In genomic region chr9:33445941-33446506, GRCh38 we compare ENCODE assay signal across 7 cellular contexts. TPM values are rescaled to one million over a fixed set of nuclear protein-coding genes. Genes with fewer than 3 reads are reported as not detected.
A peak's percentile ranks its signal among the peaks of the same experiment; 100 is the strongest.
DNase-seq lines count a peak whose midpoint lies in the region; ATAC-seq and TF ChIP-seq lines count a peak whose summit lies in the region.

No MANE protein-coding gene starts in this region.

- H3K4me1 ChIP-seq in esophagus squamous epithelium: peaks cover 19 to 97% (median 36%) of the 10 kb centered on the region in 3 donors

- H3K27ac ChIP-seq in VCaP: peak overlapping the region; percentile 95
- H3K27ac ChIP-seq in esophagus squamous epithelium: peak overlapping the region; percentile 87 to 92 (median 92)
- peak overlapping the region; percentile 52 to 94 (median 85) for H3K27ac ChIP-seq in skin epidermis

- ATAC-seq in HG03442 (IDR thresholded peaks at IDR 0.05; ENCODE audit: unreplicated experiment): peak; percentile 71
- ATAC-seq in HG03095 (IDR thresholded peaks at IDR 0.05; ENCODE audit: unreplicated experiment): no peak

- H3K36me3 ChIP-seq in esophagus squamous epithelium: peaks cover 16 to 33% (median 24%) of the 10 kb centered on the region in 3 donors

- DNase-seq in esophagus squamous epithelium (lab: John Stamatoyannopoulos, UW) (no peak), NCI-H2227 treated with DMSO at 0.1 percent for 48 hours (lab: John Stamatoyannopoulos, UW) (no peak), germinal center (ENCODE audit: low spot score) (no peak)

- no peak for TF ChIP-seq POLR2A in esophagus squamous epithelium (IDR thresholded peaks at IDR 0.05)

- intact Hi-C loops in esophagus squamous epithelium (cut with DNase I): loop anchor here (5.0 kb wide), 1 partner anchor 44 kb away; the partner anchor contains the start of gene AQP7

- TF ChIP-seq CTCF in VCaP (conservative IDR thresholded peaks at IDR 0.05) (no peak), esophagus squamous epithelium (IDR thresholded peaks at IDR 0.05) (no peak)

- WGBS in esophagus squamous epithelium, 2 donors: 29 to 49% methylated on average over 4 of the region's 5 CpGs

- no peaks in the 10 kb centered on the region for H3K9me3 ChIP-seq in esophagus squamous epithelium

- H3K27me3 ChIP-seq in esophagus squamous epithelium: no peaks in the 10 kb centered on the region

- peak overlapping the region; percentile 70 to 78 (median 74) for H3K4me3 ChIP-seq in esophagus squamous epithelium
- peak overlapping the region; percentile 43 to 63 (median 50) for H3K4me3 ChIP-seq in skin epidermis

RNA-seq across cellular contexts. Expression of gene AQP3, which starts 1.4 kb away (rescaled TPM):
- 1,000 to 10,000 TPM; 1,484 to 2,988 (median 2,291) TPM for total RNA-seq in esophagus squamous epithelium

RNA-seq across cellular contexts. Expression of gene NOL6, which starts 27.7 kb away (rescaled TPM):
- total RNA-seq in esophagus squamous epithelium: 10 to 100 TPM; 23.6 to 43.7 (median 38.3) TPM

RNA-seq across cellular contexts. Expression of gene AQP7, which starts 43.7 kb away (rescaled TPM):
- under 1 TPM in 2 of 4 donors, not detected in 2; 0.15 to 0.57 TPM for total RNA-seq in esophagus squamous epithelium
